ENCODE assay signal across 24 cellular contexts in the genomic region with DNA sequence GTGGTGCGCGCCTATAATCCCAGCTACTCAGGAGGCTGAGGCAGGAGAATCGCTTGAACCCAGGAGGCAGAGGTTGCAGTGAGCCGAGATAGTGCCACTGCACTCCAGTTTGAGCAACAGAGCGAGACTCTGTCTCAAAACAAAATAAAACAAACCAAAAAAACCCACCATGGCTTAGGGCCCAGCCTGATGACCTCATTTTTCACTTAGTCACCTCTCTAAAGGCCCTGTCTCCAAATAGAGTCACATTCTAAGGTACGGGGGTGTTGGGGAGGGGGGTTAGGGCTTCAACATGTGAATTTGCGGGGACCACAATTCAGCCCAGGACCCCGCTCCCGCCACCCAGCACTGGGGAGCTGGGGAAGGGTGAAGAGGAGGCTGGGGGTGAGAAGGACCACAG. TPM values are rescaled to one million over a fixed set of nuclear protein-coding genes. Genes with fewer than 3 reads are reported as not detected.
DNase-seq lines count a peak whose midpoint lies in the region; TF ChIP-seq lines count a peak whose summit lies in the region.
"Had no signal": no experiment of that assay in that cellular context is flagged by ENCODE, and none has a peak within 500 bp of the region (broad histone marks: within the 10 kb centered on the region; RNA-seq: fewer than 3 reads in every experiment).

No MANE protein-coding gene starts in this region.

- H3K4me3 ChIP-seq in fibroblast of lung (replicated peaks in 1 of 4; ENCODE audit: control extremely low read depth in 1 of 4, insufficient read depth in 1 of 4, low read depth in 3 of 4, low read length in 4 of 4) (no peak overlapping the region), smooth muscle cell (no peak overlapping the region)
- H3K4me3 ChIP-seq: cardiac muscle cell, skin epidermis, thoracic aorta, vagina had no signal

- WGBS in smooth muscle cell (ENCODE audit: low lambda C conversion rate), result 79% methylated on average over 9 of the region's 9 CpGs

- no peaks in the 10 kb centered on the region for H3K36me3 ChIP-seq in fibroblast of lung (ENCODE audit: control insufficient read depth, insufficient read depth, low read length)
- H3K36me3 ChIP-seq in smooth muscle cell (ENCODE audit: low read depth), result no peaks in the 10 kb centered on the region
- H3K36me3 ChIP-seq: cardiac muscle cell, thoracic aorta, vagina had no signal

- H3F3A ChIP-seq in smooth muscle cell (ENCODE audit: low read depth), result no peaks in the 10 kb centered on the region

- H2AFZ ChIP-seq in fibroblast of lung (ENCODE audit: low read length), result no peak overlapping the region
- no peak overlapping the region for H2AFZ ChIP-seq in smooth muscle cell (ENCODE audit: low read depth)

- H3K4me1 ChIP-seq in fibroblast of lung (ENCODE audit: control insufficient read depth, extremely low read depth, insufficient read depth, low read length) (no peaks in the 10 kb centered on the region), smooth muscle cell (ENCODE audit: low read depth) (no peaks in the 10 kb centered on the region)
- H3K4me1 ChIP-seq: vagina had no signal

- H3K9me3 ChIP-seq in fibroblast of lung (ENCODE audit: control insufficient read depth, insufficient read depth, low read depth, low read length) (no peaks in the 10 kb centered on the region), smooth muscle cell (replicated peaks; ENCODE audit: low read depth) (no peaks in the 10 kb centered on the region)
- H3K9me3 ChIP-seq: thoracic aorta, vagina had no signal

- DNase-seq in GM04504 (ENCODE audit: low read depth) (peak; percentile 13), T1000 (lab: John Stamatoyannopoulos, UW) (peak; percentile 31), fibroblast of lung (ENCODE audit: low read depth in 2 of 2) (peak; percentile 31 to 54), smooth muscle cell (lab: John Stamatoyannopoulos, UW; ENCODE audit: unreplicated experiment) (no peak), HuH-7.5 (ENCODE audit: low spot score) (no peak), H4 (ENCODE audit: low spot score) (no peak), G401 (ENCODE audit: low spot score) (no peak)
- DNase-seq: activated CD4-positive, alpha-beta memory T cell treated with anti-CD3 and anti-CD28 coated beads, Interleukin-2, amount 10 ng/mL, durations not matched to agents 7 days and 5 days; activated gamma-delta T cell; activated naive CD8-positive, alpha-beta T cell treated with anti-CD3 and anti-CD28 coated beads, Interleukin-2, amount 50 U/mL, for 24 hours; CD8-positive, alpha-beta T cell; DMS153; hippocampal formation; midbrain; NCI-H774; stimulated activated CD4-positive, alpha-beta T cell treated with anti-CD3 and anti-CD28 coated beads, Interleukin-2, amount 100 ng/mL, for 24 hours had no signal

- no peak overlapping the region for H3K4me2 ChIP-seq in fibroblast of lung (ENCODE audit: extremely low read depth, insufficient read depth, low read length)
- H3K4me2 ChIP-seq in smooth muscle cell, result no peak overlapping the region

- TF ChIP-seq CTCF in fibroblast of lung (conservative IDR thresholded peaks at IDR 0.05 in 1 of 2, IDR thresholded peaks at IDR 0.05 in 1 of 2; ENCODE audit: low read depth in 1 of 2, low read length in 2 of 2), result no peak
- TF ChIP-seq CTCF in smooth muscle cell (IDR thresholded peaks at IDR 0.05; ENCODE audit: borderline replicate concordance, insufficient read depth, poor library complexity, severe bottlenecking), result no peak

- in situ Hi-C loops in G401 (cut with HindIII; ENCODE audit: low sequenced_read_pairs), result no loop called here

- H3K27ac ChIP-seq in fibroblast of lung (ENCODE audit: insufficient read depth, low read length) (no peak overlapping the region), smooth muscle cell (ENCODE audit: low read depth) (peak overlapping the region; percentile 11)
- H3K27ac ChIP-seq: cardiac muscle cell, skin epidermis, thoracic aorta, vagina had no signal

- H3K9ac ChIP-seq in fibroblast of lung (ENCODE audit: insufficient read depth, low read length) (no peak overlapping the region), smooth muscle cell (ENCODE audit: low read depth) (no peak overlapping the region)

- H4K20me1 ChIP-seq in fibroblast of lung (ENCODE audit: control insufficient read depth, extremely low read depth, insufficient read depth, low read length) (no peaks in the 10 kb centered on the region), smooth muscle cell (ENCODE audit: low read depth) (no peaks in the 10 kb centered on the region)

- H3K27me3 ChIP-seq in fibroblast of lung (ENCODE audit: control insufficient read depth, insufficient read depth, low read length) (peaks cover 3% of the 10 kb centered on the region), smooth muscle cell (ENCODE audit: low read depth) (no peaks in the 10 kb centered on the region)
- H3K27me3 ChIP-seq: cardiac muscle cell, vagina had no signal

- H3K79me2 ChIP-seq in fibroblast of lung (ENCODE audit: control insufficient read depth, insufficient read depth, low read length) (no peaks in the 10 kb centered on the region), smooth muscle cell (ENCODE audit: low read depth) (no peaks in the 10 kb centered on the region)

RNA-seq across cellular contexts. Expression of gene STH, which starts 1.4 kb away (rescaled TPM):
- total RNA-seq in fibroblast of lung, result not detected in 2 replicates
- polyA plus RNA-seq in fibroblast of lung, result not detected in 2 replicates
- not detected in 2 replicates for polyA plus RNA-seq in fibroblast of lung (2012)
- polyA minus RNA-seq in fibroblast of lung (ENCODE audit: low replicate concordance), result not detected in 2 replicates
- not detected in 2 replicates for total RNA-seq in smooth muscle cell
- polyA plus RNA-seq in smooth muscle cell, result 0.78 TPM in 1 of 2 replicates, not detected in the other
- not detected in 2 replicates for total RNA-seq in H4 (2014; rRNA removed; shearing (Covaris generic))
- not detected in 2 replicates for total RNA-seq in G401 (2014; rRNA removed; shearing (Covaris generic))
- total RNA-seq: activated CD4-positive, alpha-beta memory T cell treated with anti-CD3 and anti-CD28 coated beads, Interleukin-2, amount 10 ng/mL, durations not matched to agents 7 days and 5 days; cardiac muscle cell; CD8-positive, alpha-beta T cell; fibroblast of villous mesenchyme; liver; progenitor cell of endocrine pancreas; Right ventricle myocardium inferior; thoracic aorta; vagina had no signal
- polyA plus RNA-seq: cardiac muscle cell, liver had no signal

Comparison
In these comparisons a context has a peak if more than half of its experiments do, and no peak if none do; other contexts are left out.
1. DNase-seq: peak in GM04504 (single experiment), T1000 (single experiment) and fibroblast of lung (2 of 2); none in smooth muscle cell (single experiment), HuH-7.5 (single experiment), H4 (single experiment) and G401 (single experiment).